ENCODE assay signal across 8 cellular contexts in the genomic region with DNA sequence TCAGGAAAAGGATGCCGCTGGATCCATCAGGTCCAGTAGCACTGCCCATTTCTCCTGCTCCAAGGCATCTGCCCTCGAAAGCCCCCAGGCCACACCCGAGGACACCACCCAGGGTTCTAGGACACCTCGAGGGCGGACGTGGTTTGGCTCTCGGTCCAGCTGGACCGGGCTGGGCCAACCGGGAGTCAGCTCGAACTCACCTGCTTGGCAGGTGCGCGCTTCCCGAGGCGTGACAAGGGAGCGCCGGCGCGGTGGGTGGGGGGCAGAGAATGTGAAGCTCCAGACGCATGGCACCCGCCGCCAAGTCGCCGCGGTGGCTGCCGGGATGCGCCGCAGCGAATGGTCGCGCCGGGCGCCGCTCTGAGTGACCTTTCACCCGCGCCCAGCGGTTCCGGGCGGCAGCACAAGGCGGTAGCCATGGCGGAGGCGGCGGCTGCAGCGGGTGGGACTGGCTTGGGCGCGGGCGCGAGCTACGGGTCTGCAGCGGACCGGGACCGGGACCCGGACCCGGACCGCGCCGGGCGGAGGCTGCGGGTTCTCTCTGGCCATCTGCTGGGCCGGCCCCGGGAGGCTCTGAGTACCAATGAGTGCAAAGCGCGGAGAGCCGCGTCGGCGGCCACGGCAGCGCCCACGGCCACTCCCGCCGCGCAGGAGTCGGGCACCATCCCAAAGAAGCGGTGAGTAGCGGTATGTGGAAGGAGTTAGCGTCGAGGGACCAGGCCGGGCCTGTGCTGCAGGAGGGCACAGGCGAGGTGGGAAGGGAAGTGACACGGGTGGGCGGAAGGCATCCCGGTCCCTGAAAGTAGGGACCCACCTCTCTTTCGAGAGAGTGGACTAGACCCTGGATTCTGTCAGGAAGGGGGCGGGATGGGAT. TPM values are rescaled to one million over a fixed set of nuclear protein-coding genes. Genes with fewer than 3 reads are reported as not detected.
DNase-seq lines count a peak whose midpoint lies in the region; ATAC-seq and TF ChIP-seq lines count a peak whose summit lies in the region.

A gene (plus strand): TSS at position 401 of the 874 bp plus-strand sequence. CDS start 17 bp downstream, at position 418.

- no peaks in the 10 kb centered on the region for H3K9me3 Mint-ChIP-seq in CD8-positive, alpha-beta T cell

- peak within 1 kb of the TSS; percentile 55 for H3K27ac ChIP-seq in CD8-positive, alpha-beta T cell (ENCODE audit: low read depth, low read length)
- peak within 1 kb of the TSS; percentile 31 for H3K27ac ChIP-seq in epithelial cell of prostate
- peak within 1 kb of the TSS; percentile 78 to 83 for H3K27ac ChIP-seq in mucosa of rectum (ENCODE audit: low read depth in 2 of 2, low read length in 2 of 2)

- no peaks in the 10 kb centered on the region for H3K27me3 Mint-ChIP-seq in CD8-positive, alpha-beta T cell (ENCODE audit: low read depth)

- peak within 1 kb of the TSS; percentile 86 for H3K4me3 Mint-ChIP-seq in CD8-positive, alpha-beta T cell

- peak; percentile 87 for ATAC-seq in CD8-positive, alpha-beta T cell
- ATAC-seq in GM19438 (IDR thresholded peaks at IDR 0.05; ENCODE audit: low read depth, unreplicated experiment): peak; percentile 86
- peak; percentile 88 for ATAC-seq in HG03571 (IDR thresholded peaks at IDR 0.05; ENCODE audit: unreplicated experiment)

- no peak for TF ChIP-seq CTCF in CD8-positive, alpha-beta T cell (IDR thresholded peaks at IDR 0.05)

- CTCF ChIA-PET in CD8-positive, alpha-beta T cell (lab: Charles Lee): interaction anchor here (0.5 to 2.8 kb wide), 10 partner anchors 9 to 693 kb away, joined by 3 to 16 read pairs (median 5); a partner anchor contains a TSS

- H3K9me3 ChIP-seq in CD8-positive, alpha-beta T cell (ENCODE audit: low read length): no peaks in the 10 kb centered on the region
- H3K9me3 ChIP-seq in NT2/D1 (ENCODE audit: insufficient read depth, low read length): no peaks in the 10 kb centered on the region
- no peaks in the 10 kb centered on the region for H3K9me3 ChIP-seq in mucosa of rectum (ENCODE audit: control insufficient read depth in 2 of 2, low read length in 2 of 2)

- H3K4me3 ChIP-seq in CD8-positive, alpha-beta T cell (ENCODE audit: low read depth, low read length): peak within 1 kb of the TSS; percentile 86
- peak within 1 kb of the TSS; percentile 95 for H3K4me3 ChIP-seq in NT2/D1 (ENCODE audit: insufficient read length, low read depth)
- H3K4me3 ChIP-seq in mucosa of rectum (ENCODE audit: low read length in 2 of 2): peak within 1 kb of the TSS; percentile 80 to 92

- no peaks in the 10 kb centered on the region for H3K36me3 ChIP-seq in CD8-positive, alpha-beta T cell (ENCODE audit: insufficient read depth, low read length)
- H3K36me3 ChIP-seq in NT2/D1 (ENCODE audit: insufficient read depth, insufficient read length, low read length) (peaks cover 9% of the 10 kb centered on the region), mucosa of rectum (ENCODE audit: control insufficient read depth in 2 of 2, insufficient read depth in 2 of 2, low read length in 2 of 2) (no peaks in the 10 kb centered on the region)

- peaks cover 35% of the 10 kb centered on the region for H3K4me1 ChIP-seq in CD8-positive, alpha-beta T cell (ENCODE audit: insufficient read depth, low read length)
- H3K4me1 ChIP-seq in NT2/D1 (ENCODE audit: insufficient read depth, insufficient read length) (no peaks in the 10 kb centered on the region), mucosa of rectum (ENCODE audit: control insufficient read depth in 2 of 2, insufficient read depth in 2 of 2, low read length in 2 of 2) (peaks cover 10 to 24% of the 10 kb centered on the region in 2 donors)

- H3K36me3 Mint-ChIP-seq in CD8-positive, alpha-beta T cell: peaks cover 14% of the 10 kb centered on the region

- peak within 1 kb of the TSS; percentile 97 for H3K9ac ChIP-seq in NT2/D1 (ENCODE audit: insufficient read length, low read depth)
- H3K9ac ChIP-seq in mucosa of rectum (ENCODE audit: low read depth in 1 of 2, low read length in 2 of 2): peak within 1 kb of the TSS; percentile 82

- no peaks in the 10 kb centered on the region for H3K27me3 ChIP-seq in CD8-positive, alpha-beta T cell (ENCODE audit: insufficient read depth, low read length)
- no peaks in the 10 kb centered on the region for H3K27me3 ChIP-seq in NT2/D1 (ENCODE audit: insufficient read depth, insufficient read length)
- no peaks in the 10 kb centered on the region for H3K27me3 ChIP-seq in mucosa of rectum (ENCODE audit: control insufficient read depth in 2 of 2, insufficient read depth in 2 of 2, low read length in 2 of 2)

- peak within 1 kb of the TSS; percentile 93 for H3K27ac Mint-ChIP-seq in CD8-positive, alpha-beta T cell

- DNase-seq in CD8-positive, alpha-beta T cell: peak; percentile 50 to 85 (median 68)
- DNase-seq in NT2/D1 (ENCODE audit: low read depth, low spot score) (peak; percentile 52), epithelial cell of prostate (ENCODE audit: low read depth, low spot score) (no peak)
- peak; percentile 89 for DNase-seq in activated CD8-positive, alpha-beta memory T cell treated with anti-CD3 and anti-CD28 coated beads, Interleukin-2, amount 50 U/mL, for 48 hours
- peak; percentile 83 for DNase-seq in stimulated activated CD8-positive, alpha-beta memory T cell treated with anti-CD3 and anti-CD28 coated beads, Interleukin-4, amount 100 ng/mL, for 48 hours

- intact Hi-C loops in CD8-positive, alpha-beta T cell (cut with DNase I, micrococcal nuclease): loop anchor here in 1 of 2 experiments (1.0 to 2.0 kb wide), 4 partner anchors 129 to 227 kb away; a partner anchor contains a TSS

- peaks cover 59% of the 10 kb centered on the region for H3K4me1 Mint-ChIP-seq in CD8-positive, alpha-beta T cell (ENCODE audit: low read depth)

- POLR2A ChIA-PET in CD8-positive, alpha-beta T cell (lab: Charles Lee): interaction anchor here (1.0 to 3.6 kb wide), 6 partner anchors 8 to 128 kb away, joined by 3 to 30 read pairs (median 4); a partner anchor contains a TSS

RNA-seq across cellular contexts. Expression of the gene that starts here (rescaled TPM):
- total RNA-seq in CD8-positive, alpha-beta T cell: 10 to 100 TPM; 19.2 to 23.8 TPM
